In the genomic region with DNA sequence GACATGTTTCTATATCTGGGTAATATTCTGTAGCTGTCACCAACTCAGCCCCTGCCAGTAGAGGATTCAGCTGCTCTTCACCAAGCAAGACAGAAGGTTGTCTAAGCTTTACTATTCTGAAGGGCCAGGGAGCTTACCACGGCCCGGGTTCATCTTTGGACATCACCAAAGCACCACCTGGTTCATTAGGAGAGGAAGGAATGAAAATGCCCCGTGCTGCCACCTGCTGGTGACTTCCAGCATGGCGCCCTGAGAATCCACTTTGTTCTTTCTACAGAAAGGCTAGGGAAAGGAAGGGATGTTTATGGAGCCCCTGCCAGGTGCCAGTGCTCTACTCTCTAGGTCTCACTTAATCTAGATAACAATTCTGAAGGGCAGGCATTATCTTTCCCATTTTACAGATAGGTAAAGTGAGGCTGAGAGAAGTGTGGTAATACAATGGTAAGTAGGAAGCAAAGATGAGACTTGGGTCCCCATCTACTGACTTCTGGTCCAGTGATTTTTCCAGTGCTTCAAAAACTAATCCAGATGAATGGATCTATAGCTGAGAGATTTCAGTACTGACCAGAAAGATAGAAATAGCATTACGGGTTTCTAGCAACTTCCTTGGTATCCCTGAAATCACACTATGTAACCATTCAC, we compare ENCODE assay signal across 8 cellular contexts.
DNase-seq lines count a peak whose midpoint lies in the region; ATAC-seq and TF ChIP-seq lines count a peak whose summit lies in the region.

No MANE protein-coding gene starts in this region.

- intact Hi-C loops in A673 (cut with micrococcal nuclease; ENCODE audit: unreplicated experiment), result loop anchor here (1.0 kb wide), 1 partner anchor 125 kb away; no protein-coding TSS in a partner anchor

- H3K36me3 Mint-ChIP-seq in activated CD8-positive, alpha-beta T cell treated with anti-CD3 and anti-CD28 coated beads, Interleukin-2, amount 10 ng/mL, durations not matched to agents 7 days and 5 days (ENCODE audit: low read depth), result no peaks in the 10 kb centered on the region
- no peaks in the 10 kb centered on the region for H3K36me3 Mint-ChIP-seq in natural killer cell treated with Interleukin-12 subunit alpha and Interleukin-12 subunit beta and Interleukin-15 and Interleukin-18, amount 100 ng/mL, for 72 hours

- H3K36me3 ChIP-seq in A673 (ENCODE audit: insufficient read depth, low read length, poor library complexity, severe bottlenecking) (no peaks in the 10 kb centered on the region), tibial nerve (no peaks in the 10 kb centered on the region)

- H3K4me3 Mint-ChIP-seq in activated CD8-positive, alpha-beta T cell treated with anti-CD3 and anti-CD28 coated beads, Interleukin-2, amount 10 ng/mL, durations not matched to agents 7 days and 5 days, result no peak overlapping the region
- H3K4me3 Mint-ChIP-seq in natural killer cell treated with Interleukin-12 subunit alpha and Interleukin-12 subunit beta and Interleukin-15 and Interleukin-18, amount 100 ng/mL, for 72 hours, result no peak overlapping the region

- no peak for TF ChIP-seq POLR2A in tibial nerve (IDR thresholded peaks at IDR 0.05)

- CTCF ChIA-PET in A673 (lab: Charles Lee), result interaction anchor here (3.7 kb wide), 1 partner anchor 125 kb away, joined by 27 read pairs; no protein-coding TSS in a partner anchor
- CTCF ChIA-PET in activated CD8-positive, alpha-beta T cell treated with anti-CD3 and anti-CD28 coated beads, Interleukin-2, amount 10 ng/mL, durations not matched to agents 7 days and 5 days (lab: Charles Lee), result interaction anchor here (0.6 to 3.4 kb wide), 11 partner anchors 13 to 199 kb away, joined by 3 to 24 read pairs (median 4); no protein-coding TSS in a partner anchor

- WGBS in tibial nerve, 2 donors, result 16 to 28% methylated on average over 5 of the region's 5 CpGs

- peak; percentile 55 for ATAC-seq in HG03060 (IDR thresholded peaks at IDR 0.05; ENCODE audit: low read depth, unreplicated experiment)
- no peak for ATAC-seq in activated CD8-positive, alpha-beta T cell treated with anti-CD3 and anti-CD28 coated beads, Interleukin-2, amount 10 ng/mL, durations not matched to agents 7 days and 5 days
- no peak for ATAC-seq in natural killer cell treated with Interleukin-12 subunit alpha and Interleukin-12 subunit beta and Interleukin-15 and Interleukin-18, amount 100 ng/mL, for 72 hours

- no TSS peak for BruUV-seq in A673 (replicated peaks; lab: Mats Ljungman, UMichigan)

- no peaks in the 10 kb centered on the region for H3K4me1 Mint-ChIP-seq in activated CD8-positive, alpha-beta T cell treated with anti-CD3 and anti-CD28 coated beads, Interleukin-2, amount 10 ng/mL, durations not matched to agents 7 days and 5 days (ENCODE audit: low read depth)
- no peaks in the 10 kb centered on the region for H3K4me1 Mint-ChIP-seq in natural killer cell treated with Interleukin-12 subunit alpha and Interleukin-12 subunit beta and Interleukin-15 and Interleukin-18, amount 100 ng/mL, for 72 hours (ENCODE audit: low read depth in 2 of 2)

- TF ChIP-seq CTCF in A673 (conservative IDR thresholded peaks at IDR 0.05; ENCODE audit: low read depth, low read length) (peak; percentile 97), GM12873 (IDR thresholded peaks at IDR 0.05; ENCODE audit: insufficient read depth, low read depth, low read length, missing control alignments) (peak; percentile 92), epithelial cell of proximal tubule (conservative IDR thresholded peaks at IDR 0.05; ENCODE audit: low read depth, low read length) (peak; percentile 94), tibial nerve (IDR thresholded peaks at IDR 0.05) (peak; percentile 70 to 88 (median 82))

- H3K4me3 ChIP-seq in A673 (ENCODE audit: low read depth, low read length, poor library complexity, severe bottlenecking) (no peak overlapping the region), epithelial cell of proximal tubule (ENCODE audit: low read depth, low read length) (no peak overlapping the region), tibial nerve (no peak overlapping the region)

- no peak overlapping the region for H3K27ac ChIP-seq in A673 (ENCODE audit: low read depth, low read length, poor library complexity, severe bottlenecking)
- no peak overlapping the region for H3K27ac ChIP-seq in tibial nerve

- peak; percentile 69 for DNase-seq in A673 (ENCODE audit: low spot score)
- DNase-seq in NCI-H460 (ENCODE audit: extremely low read depth, low read depth), result peak; percentile 34
- DNase-seq in activated CD8-positive, alpha-beta T cell treated with anti-CD3 and anti-CD28 coated beads, Interleukin-2, amount 10 ng/mL, durations not matched to agents 7 days and 5 days, result peak; percentile 70
- no peak for DNase-seq in epithelial cell of proximal tubule (ENCODE audit: low read depth)
- peak; percentile 66 for DNase-seq in natural killer cell treated with Interleukin-12 subunit alpha and Interleukin-12 subunit beta and Interleukin-15 and Interleukin-18, amount 100 ng/mL, for 72 hours (ENCODE audit: low spot score)
- DNase-seq in tibial nerve (ENCODE audit: low spot score in 2 of 2), result peak; percentile 60 to 70

- H3K9me3 ChIP-seq in A673 (ENCODE audit: low read depth, low read length, poor library complexity, severe bottlenecking), result no peaks in the 10 kb centered on the region
- no peaks in the 10 kb centered on the region for H3K9me3 ChIP-seq in tibial nerve

- POLR2A ChIA-PET in A673 (lab: Charles Lee; ENCODE audit: low non-redundant PET), result no interaction called here
- POLR2A ChIA-PET in activated CD8-positive, alpha-beta T cell treated with anti-CD3 and anti-CD28 coated beads, Interleukin-2, amount 10 ng/mL, durations not matched to agents 7 days and 5 days (lab: Charles Lee), result no interaction called here

- peaks cover 12% of the 10 kb centered on the region for H3K4me1 ChIP-seq in A673 (ENCODE audit: insufficient read depth, low read length, poor library complexity, severe bottlenecking)
- H3K4me1 ChIP-seq in tibial nerve, result no peaks in the 10 kb centered on the region

- H3K9me3 Mint-ChIP-seq in activated CD8-positive, alpha-beta T cell treated with anti-CD3 and anti-CD28 coated beads, Interleukin-2, amount 10 ng/mL, durations not matched to agents 7 days and 5 days (ENCODE audit: insufficient read depth), result no peaks in the 10 kb centered on the region
- H3K9me3 Mint-ChIP-seq in natural killer cell treated with Interleukin-12 subunit alpha and Interleukin-12 subunit beta and Interleukin-15 and Interleukin-18, amount 100 ng/mL, for 72 hours, result no peaks in the 10 kb centered on the region

- H3K27me3 Mint-ChIP-seq in activated CD8-positive, alpha-beta T cell treated with anti-CD3 and anti-CD28 coated beads, Interleukin-2, amount 10 ng/mL, durations not matched to agents 7 days and 5 days (ENCODE audit: low read depth), result peaks cover 4% of the 10 kb centered on the region
- H3K27me3 Mint-ChIP-seq in natural killer cell treated with Interleukin-12 subunit alpha and Interleukin-12 subunit beta and Interleukin-15 and Interleukin-18, amount 100 ng/mL, for 72 hours, result peaks cover 7 to 10% of the 10 kb centered on the region in 2 donors

- H3K27ac Mint-ChIP-seq in activated CD8-positive, alpha-beta T cell treated with anti-CD3 and anti-CD28 coated beads, Interleukin-2, amount 10 ng/mL, durations not matched to agents 7 days and 5 days, result no peak overlapping the region
- no peak overlapping the region for H3K27ac Mint-ChIP-seq in natural killer cell treated with Interleukin-12 subunit alpha and Interleukin-12 subunit beta and Interleukin-15 and Interleukin-18, amount 100 ng/mL, for 72 hours

- no peak for TF ChIP-seq EP300 in tibial nerve (IDR thresholded peaks at IDR 0.05)

- no peaks in the 10 kb centered on the region for H3K27me3 ChIP-seq in A673 (replicated peaks; ENCODE audit: insufficient read depth, low read depth, low read length, poor library complexity)
- H3K27me3 ChIP-seq in tibial nerve, result no peaks in the 10 kb centered on the region
